In the genomic region with DNA sequence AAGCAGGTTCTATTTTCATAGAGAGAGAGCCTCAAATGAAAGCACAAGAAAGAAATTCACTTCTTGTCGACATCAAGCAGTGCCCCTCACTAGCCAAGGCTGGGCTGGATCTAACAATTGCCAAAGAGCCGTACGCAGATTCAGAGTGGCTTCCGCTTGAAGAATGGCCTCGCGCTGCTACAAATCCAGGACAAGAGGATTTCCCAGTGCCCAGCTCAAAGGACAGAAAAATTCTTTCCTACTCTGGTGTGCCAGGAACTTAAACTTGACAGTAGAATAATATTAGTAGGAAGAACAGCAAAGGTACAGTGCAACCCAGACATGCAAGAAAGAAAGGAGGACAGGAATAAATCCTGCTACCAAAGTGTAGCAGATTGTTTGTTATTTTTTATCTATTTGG, we compare ENCODE assay signal across 25 cellular contexts. TPM values are rescaled to one million over a fixed set of nuclear protein-coding genes. Genes with fewer than 3 reads are reported as not detected.
DNase-seq lines count a peak whose midpoint lies in the region; ATAC-seq and TF ChIP-seq lines count a peak whose summit lies in the region.
"Had no signal": no experiment of that assay in that cellular context is flagged by ENCODE, and none has a peak within 500 bp of the region (broad histone marks: within the 10 kb centered on the region; RNA-seq: fewer than 3 reads in every experiment).

No MANE protein-coding gene starts in this region.

- H4K91ac ChIP-seq in mesenchymal stem cell (ENCODE audit: low read length): no peak overlapping the region

- no peak overlapping the region for H3K4me3 ChIP-seq in BLaER1 treated with 17β-estradiol and CSF1 and Interleukin-3, amounts not matched to agents 10 nM and 100 nM
- H3K4me3 ChIP-seq in mesenchymal stem cell (ENCODE audit: insufficient read depth in 1 of 2, low read depth in 1 of 2, low read length in 2 of 2) (no peak overlapping the region), gastrocnemius medialis (no peak overlapping the region)
- H3K4me3 ChIP-seq: body of pancreas, Peyer's patch, tibial nerve had no signal

- H2BK12ac ChIP-seq in mesenchymal stem cell (ENCODE audit: low read length in 2 of 2): peak overlapping the region; percentile 14 to 71

- H3K4me3 Mint-ChIP-seq in effector memory CD8-positive, alpha-beta T cell: no peak overlapping the region
- H3K4me3 Mint-ChIP-seq: activated CD4-positive, alpha-beta T cell treated with anti-CD3 and anti-CD28 coated beads for 36 hours; activated naive CD8-positive, alpha-beta T cell treated with anti-CD3 and anti-CD28 coated beads, Interleukin-2, amount 50 U/mL, for 24 hours; activated T-cell treated with anti-CD3 and anti-CD28 coated beads, Interleukin-2, amount 50 U/mL, for 24 hours; CD4-positive, alpha-beta T cell; T-helper 17 cell had no signal

- H3K79me1 ChIP-seq in mesenchymal stem cell (replicated peaks; ENCODE audit: low read length, poor library complexity, severe bottlenecking): no peaks in the 10 kb centered on the region

- H3K27me3 ChIP-seq in BLaER1 treated with 17β-estradiol and CSF1 and Interleukin-3, amounts not matched to agents 10 nM and 100 nM: no peaks in the 10 kb centered on the region
- H3K27me3 ChIP-seq in mesenchymal stem cell (ENCODE audit: control insufficient read depth in 1 of 2, insufficient read depth in 1 of 2, low read length in 2 of 2) (no peaks in the 10 kb centered on the region), gastrocnemius medialis (no peaks in the 10 kb centered on the region)
- H3K27me3 ChIP-seq: body of pancreas, foreskin keratinocyte, neutrophil, Peyer's patch, tibial nerve had no signal

- 98% methylated on average over 6 of the region's 6 CpGs for WGBS in mesenchymal stem cell

- H3K27ac Mint-ChIP-seq in effector memory CD8-positive, alpha-beta T cell: no peak overlapping the region
- H3K27ac Mint-ChIP-seq: activated CD4-positive, alpha-beta T cell treated with anti-CD3 and anti-CD28 coated beads for 36 hours; activated naive CD8-positive, alpha-beta T cell treated with anti-CD3 and anti-CD28 coated beads, Interleukin-2, amount 50 U/mL, for 24 hours; activated T-cell treated with anti-CD3 and anti-CD28 coated beads, Interleukin-2, amount 50 U/mL, for 24 hours; CD4-positive, alpha-beta T cell; T-helper 17 cell had no signal

- peak overlapping the region; percentile 18 to 83 (median 72); a peak in 20 of 22 replicates for H3K27ac ChIP-seq in BLaER1 treated with 17β-estradiol and CSF1 and Interleukin-3, amounts not matched to agents 10 nM and 100 nM
- peak overlapping the region; percentile 67 for H3K27ac ChIP-seq in mesenchymal stem cell (ENCODE audit: low read length, poor library complexity, severe bottlenecking)
- peak overlapping the region; percentile 71 to 85 (median 78) for H3K27ac ChIP-seq in gastrocnemius medialis
- H3K27ac ChIP-seq: foreskin keratinocyte, neutrophil, tibial nerve had no signal

- H3K4me2 ChIP-seq in BLaER1 treated with 17β-estradiol and CSF1 and Interleukin-3, amounts not matched to agents 10 nM and 100 nM: peak overlapping the region; percentile 34 to 64 (median 50); a peak in 21 of 22 replicates
- H3K4me2 ChIP-seq in mesenchymal stem cell (ENCODE audit: low read length, poor library complexity, severe bottlenecking): no peak overlapping the region

- no peak overlapping the region for H2AFZ ChIP-seq in mesenchymal stem cell (ENCODE audit: low read depth, low read length)

- TF ChIP-seq CTCF in gastrocnemius medialis (IDR thresholded peaks at IDR 0.05 in 4 of 5, conservative IDR thresholded peaks at IDR 0.05 in 1 of 5) (no peak), GM10266 (IDR thresholded peaks at IDR 0.05; ENCODE audit: control insufficient read depth, insufficient read depth, low read depth, missing control alignments) (no peak)

- in situ Hi-C loops in gastrocnemius medialis (cut with MboI; ENCODE audit: low sequenced_read_pairs in 4 of 4): loop anchor here in 2 of 4 donors (10.0 to 25.0 kb wide), 3 partner anchors 298 to 559 kb away; no protein-coding TSS in a partner anchor

- no peak overlapping the region for H3K14ac ChIP-seq in mesenchymal stem cell (ENCODE audit: low read length in 2 of 2)

- peak overlapping the region; percentile 56 for H2BK15ac ChIP-seq in mesenchymal stem cell (ENCODE audit: low read depth, poor library complexity, severe bottlenecking)

- H2BK5ac ChIP-seq in mesenchymal stem cell (ENCODE audit: low read depth, low read length, poor library complexity, severe bottlenecking): no peak overlapping the region

- H2AK5ac ChIP-seq in mesenchymal stem cell (ENCODE audit: low read length, severe bottlenecking): peak overlapping the region; percentile 6

- peaks cover 9 to 19% of the 10 kb centered on the region in 2 donors for H3K9me3 Mint-ChIP-seq in effector memory CD8-positive, alpha-beta T cell
- H3K9me3 Mint-ChIP-seq: activated naive CD8-positive, alpha-beta T cell treated with anti-CD3 and anti-CD28 coated beads, Interleukin-2, amount 50 U/mL, for 24 hours; CD4-positive, alpha-beta T cell had no signal

- no peak overlapping the region for H3K23ac ChIP-seq in mesenchymal stem cell (ENCODE audit: low read length in 2 of 2)

- peak in 1 of 2 donors; percentile 21 for ATAC-seq in gastrocnemius medialis
- ATAC-seq in effector memory CD8-positive, alpha-beta T cell (replicated peaks): no peak
- no peak for ATAC-seq in HG03095 (IDR thresholded peaks at IDR 0.05; ENCODE audit: unreplicated experiment)
- ATAC-seq: activated CD4-positive, alpha-beta T cell treated with anti-CD3 and anti-CD28 coated beads for 36 hours; activated naive CD8-positive, alpha-beta T cell treated with anti-CD3 and anti-CD28 coated beads, Interleukin-2, amount 50 U/mL, for 24 hours; T-helper 17 cell had no signal

- no peaks in the 10 kb centered on the region for H3K36me3 Mint-ChIP-seq in effector memory CD8-positive, alpha-beta T cell (ENCODE audit: insufficient read depth)

- no peaks in the 10 kb centered on the region for H3K27me3 Mint-ChIP-seq in effector memory CD8-positive, alpha-beta T cell
- H3K27me3 Mint-ChIP-seq: activated naive CD8-positive, alpha-beta T cell treated with anti-CD3 and anti-CD28 coated beads, Interleukin-2, amount 50 U/mL, for 24 hours; activated T-cell treated with anti-CD3 and anti-CD28 coated beads, Interleukin-2, amount 50 U/mL, for 24 hours; CD4-positive, alpha-beta T cell; T-helper 17 cell had no signal

- TF ChIP-seq POLR2A in gastrocnemius medialis (IDR thresholded peaks at IDR 0.05): no peak

- no peaks in the 10 kb centered on the region for H3K4me1 Mint-ChIP-seq in effector memory CD8-positive, alpha-beta T cell (ENCODE audit: low read depth in 2 of 2)
- H3K4me1 Mint-ChIP-seq: activated CD4-positive, alpha-beta T cell treated with anti-CD3 and anti-CD28 coated beads for 36 hours; activated naive CD8-positive, alpha-beta T cell treated with anti-CD3 and anti-CD28 coated beads, Interleukin-2, amount 50 U/mL, for 24 hours; T-helper 17 cell had no signal

- no peak overlapping the region for H3K4ac ChIP-seq in mesenchymal stem cell (ENCODE audit: low read depth in 1 of 2, low read length in 2 of 2)

- no peaks in the 10 kb centered on the region for H4K20me1 ChIP-seq in BLaER1 treated with 17β-estradiol and CSF1 and Interleukin-3, amounts not matched to agents 10 nM and 100 nM

- H3K9ac ChIP-seq in BLaER1 treated with 17β-estradiol and CSF1 and Interleukin-3, amounts not matched to agents 10 nM and 100 nM: peak overlapping the region in 3 of 11 experiments; percentile 27 to 64 (median 56); a peak in 3 of 22 replicates
- no peak overlapping the region for H3K9ac ChIP-seq in mesenchymal stem cell (ENCODE audit: low read length)

- H3K4me1 ChIP-seq in BLaER1 treated with 17β-estradiol and CSF1 and Interleukin-3, amounts not matched to agents 10 nM and 100 nM: peaks cover 17 to 42% (median 22%) of the 10 kb centered on the region in 10 experiments
- H3K4me1 ChIP-seq in mesenchymal stem cell (ENCODE audit: control insufficient read depth, insufficient read depth, low read depth, low read length): peaks cover 8% of the 10 kb centered on the region
- peaks cover 13 to 45% of the 10 kb centered on the region in 2 donors for H3K4me1 ChIP-seq in gastrocnemius medialis
- H3K4me1 ChIP-seq: body of pancreas, Peyer's patch, tibial nerve had no signal

- H3K18ac ChIP-seq in mesenchymal stem cell (ENCODE audit: low read depth in 1 of 2, low read length in 2 of 2): peak overlapping the region; percentile 35 to 82

- no peaks in the 10 kb centered on the region for H3K36me3 ChIP-seq in BLaER1 treated with 17β-estradiol and CSF1 and Interleukin-3, amounts not matched to agents 10 nM and 100 nM
- no peaks in the 10 kb centered on the region for H3K36me3 ChIP-seq in mesenchymal stem cell (ENCODE audit: control insufficient read depth in 1 of 2, insufficient read depth in 2 of 2, low read depth in 1 of 2, low read length in 2 of 2)
- no peaks in the 10 kb centered on the region for H3K36me3 ChIP-seq in gastrocnemius medialis
- H3K36me3 ChIP-seq: neutrophil, Peyer's patch, tibial nerve had no signal

- DNase-seq in LHCN-M2 (ENCODE audit: low read depth) (peak; percentile 36), mesenchymal stem cell (no peak), gastrocnemius medialis (no peak), GM10266 (ENCODE audit: extremely low spot score) (no peak)
- DNase-seq in effector memory CD8-positive, alpha-beta T cell: no peak
- DNase-seq in activated CD4-positive, alpha-beta T cell treated with anti-CD3 and anti-CD28 coated beads for 4 hours: no peak
- DNase-seq: activated CD4-positive, alpha-beta T cell treated with anti-CD3 and anti-CD28 coated beads for 36 hours; activated gamma-delta T cell treated with Interleukin-2 at 50 U/mL for 16 hours; activated naive CD8-positive, alpha-beta T cell treated with anti-CD3 and anti-CD28 coated beads, Interleukin-2, amount 50 U/mL, for 24 hours; activated T-cell treated with anti-CD3 and anti-CD28 coated beads, Interleukin-2, amount 50 U/mL, for 24 hours; CD4-positive, alpha-beta T cell; effector CD4-positive, alpha-beta T cell; NCI-H1417 treated with DMSO at 0.1 percent for 48 hours; NCI-H510A treated with DMSO at 0.1 percent for 48 hours; stimulated activated naive CD4-positive, alpha-beta T cell treated with Interleukin-2 at 50 U/mL for 16 hours; T-helper 17 cell had no signal

- 0 out of 22 replicates have a peak, but pooled peaks cover 0 to 5% (median 0%) of the 10 kb centered on the region in 11 experiments for H3K9me3 ChIP-seq in BLaER1 treated with 17β-estradiol and CSF1 and Interleukin-3, amounts not matched to agents 10 nM and 100 nM (replicated peaks in 1 of 11)
- no peaks in the 10 kb centered on the region for H3K9me3 ChIP-seq in mesenchymal stem cell (ENCODE audit: control insufficient read depth, low read length)
- no peaks in the 10 kb centered on the region for H3K9me3 ChIP-seq in gastrocnemius medialis
- H3K9me3 ChIP-seq: body of pancreas, neutrophil, Peyer's patch, tibial nerve had no signal

- no peak overlapping the region for H2BK120ac ChIP-seq in mesenchymal stem cell (ENCODE audit: low read depth, low read length)

- no peak overlapping the region for H4K8ac ChIP-seq in mesenchymal stem cell (ENCODE audit: low read length)

- intact Hi-C loops in gastrocnemius medialis (cut with DNase I; ENCODE audit: low total_unique reads): loop anchor here (5.0 kb wide), 2 partner anchors 471 to 574 kb away; no protein-coding TSS in a partner anchor

RNA-seq across cellular contexts. Expression of a gene that starts 56.5 kb away (rescaled TPM):
- 0.90 and 0.98 TPM in 2 replicates for total RNA-seq in LHCN-M2 (2014; rRNA removed)
- polyA plus RNA-seq in LHCN-M2 (2012): 0.10 TPM
- 1.0 TPM for polyA plus RNA-seq in mesenchymal stem cell (2013, experiment 1 of 2)
- 1.7 TPM for polyA plus RNA-seq in mesenchymal stem cell (2013, experiment 2 of 2)
- 10 to 100 TPM; 30.6 to 68.9 (median 52.3) TPM for total RNA-seq in gastrocnemius medialis
- total RNA-seq: activated CD4-positive, alpha-beta T cell treated with anti-CD3 and anti-CD28 coated beads for 36 hours; activated CD8-positive, alpha-beta memory T cell treated with anti-CD3 and anti-CD28 coated beads for 36 hours; CD4-positive, alpha-beta T cell; foreskin keratinocyte; G401; T-helper 17 cell had no signal
- polyA plus RNA-seq: foreskin keratinocyte had no signal

Comparison
In these comparisons a context has a peak if more than half of its experiments do, and no peak if none do; other contexts are left out.
1. RNA of a gene that starts 56.5 kb away (total RNA-seq): 30.6 to 68.9 TPM in gastrocnemius medialis; 0.90 to 0.98 TPM in LHCN-M2; every median in the first group is over 10 times any median in the second.
2. Peak in every context shown above with its lines, with median percentiles within 50 percentile points of each other: H3K27ac ChIP-seq.